Comparison of ENCODE assay signal across 9 cellular contexts in genomic region chrX:111041018-111041462, GRCh38. TPM values are rescaled to one million over a fixed set of nuclear protein-coding genes. Genes with fewer than 3 reads are reported as not detected.
A peak's percentile ranks its signal among the peaks of the same experiment; 100 is the strongest.
DNase-seq lines count a peak whose midpoint lies in the region; ATAC-seq and TF ChIP-seq lines count a peak whose summit lies in the region.
"Had no signal": no experiment of that assay in that cellular context is flagged by ENCODE, and none has a peak within 500 bp of the region (broad histone marks: within the 10 kb centered on the region; RNA-seq: fewer than 3 reads in every experiment).

No MANE protein-coding gene starts in this region.

- peaks cover 0 to 2% of the 10 kb centered on the region in 2 donors for H3K27me3 Mint-ChIP-seq in CD8-positive, alpha-beta memory T cell

- 35 to 62% (median 37%) methylated on average over 4 of the region's 4 CpGs for WGBS in stomach, 5 donors
- WGBS in smooth muscle cell (ENCODE audit: low lambda C conversion rate) = 65% methylated on average over 4 of the region's 4 CpGs

- TF ChIP-seq CTCF in HFF-Myc (IDR thresholded peaks at IDR 0.05; ENCODE audit: low read depth, low read length, missing control alignments) (no peak), stomach (IDR thresholded peaks at IDR 0.05) (no peak), upper lobe of right lung (IDR thresholded peaks at IDR 0.05) (no peak), smooth muscle cell (IDR thresholded peaks at IDR 0.05; ENCODE audit: borderline replicate concordance, insufficient read depth, poor library complexity, severe bottlenecking) (no peak)

- no peaks in the 10 kb centered on the region for H3K9me3 ChIP-seq in CD8-positive, alpha-beta memory T cell (ENCODE audit: low read length)
- H3K9me3 ChIP-seq in stomach (no peaks in the 10 kb centered on the region), upper lobe of right lung (no peaks in the 10 kb centered on the region), smooth muscle cell (replicated peaks; ENCODE audit: low read depth) (no peaks in the 10 kb centered on the region)

- H2AFZ ChIP-seq in smooth muscle cell (ENCODE audit: low read depth) = no peak overlapping the region

- no peak overlapping the region for H3K4me2 ChIP-seq in smooth muscle cell

- H3K4me1 ChIP-seq in CD8-positive, alpha-beta memory T cell (ENCODE audit: insufficient read depth, low read length) = no peaks in the 10 kb centered on the region
- H3K4me1 ChIP-seq in stomach (no peaks in the 10 kb centered on the region), upper lobe of right lung (no peaks in the 10 kb centered on the region), smooth muscle cell (ENCODE audit: low read depth) (no peaks in the 10 kb centered on the region)

- no peak overlapping the region for H3K27ac ChIP-seq in CD8-positive, alpha-beta memory T cell (ENCODE audit: low read depth, low read length)
- H3K27ac ChIP-seq in stomach (no peak overlapping the region), upper lobe of right lung (no peak overlapping the region), smooth muscle cell (ENCODE audit: low read depth) (no peak overlapping the region)
- H3K27ac ChIP-seq: VCaP had no signal

- no peaks in the 10 kb centered on the region for H4K20me1 ChIP-seq in smooth muscle cell (ENCODE audit: low read depth)

- POLR2A ChIA-PET in CD8-positive, alpha-beta memory T cell (lab: Charles Lee) = no interaction called here

- H3K27ac Mint-ChIP-seq in CD8-positive, alpha-beta memory T cell = peak overlapping the region in 4 of 8 donors; percentile 38 to 80 (median 42)

- CTCF ChIA-PET in CD8-positive, alpha-beta memory T cell (lab: Charles Lee) = no interaction called here

- H3K36me3 Mint-ChIP-seq in CD8-positive, alpha-beta memory T cell = no peaks in the 10 kb centered on the region

- no peaks in the 10 kb centered on the region for H3K36me3 ChIP-seq in CD8-positive, alpha-beta memory T cell (ENCODE audit: insufficient read depth, low read length)
- H3K36me3 ChIP-seq in stomach (no peaks in the 10 kb centered on the region), upper lobe of right lung (no peaks in the 10 kb centered on the region), smooth muscle cell (ENCODE audit: low read depth) (no peaks in the 10 kb centered on the region)

- ATAC-seq in GM21526 (IDR thresholded peaks at IDR 0.05; ENCODE audit: low FRiP score, unreplicated experiment) (no peak), upper lobe of right lung (no peak)

- no peak for TF ChIP-seq EP300 in stomach (IDR thresholded peaks at IDR 0.05)

- TF ChIP-seq POLR2A in stomach (IDR thresholded peaks at IDR 0.05) = no peak

- H3K9me3 Mint-ChIP-seq in CD8-positive, alpha-beta memory T cell = no peaks in the 10 kb centered on the region

- intact Hi-C loops in stomach (cut with DNase I; ENCODE audit: low total_unique reads) = no loop called here
- intact Hi-C loops in upper lobe of right lung (cut with DNase I) = no loop called here

- H3K4me3 ChIP-seq in CD8-positive, alpha-beta memory T cell (ENCODE audit: low read length) = no peak overlapping the region
- H3K4me3 ChIP-seq in HFF-Myc (replicated peaks; ENCODE audit: low read depth, low read length) (no peak overlapping the region), stomach (no peak overlapping the region), upper lobe of right lung (no peak overlapping the region), smooth muscle cell (no peak overlapping the region)

- H3K4me1 Mint-ChIP-seq in CD8-positive, alpha-beta memory T cell = peaks cover 0 to 15% (median 5%) of the 10 kb centered on the region in 3 donors

- peak overlapping the region in 3 of 7 donors; percentile 22 to 65 (median 55) for H3K4me3 Mint-ChIP-seq in CD8-positive, alpha-beta memory T cell

- no peaks in the 10 kb centered on the region for H3K79me2 ChIP-seq in smooth muscle cell (ENCODE audit: low read depth)

- no peaks in the 10 kb centered on the region for H3K27me3 ChIP-seq in CD8-positive, alpha-beta memory T cell (ENCODE audit: insufficient read depth, low read length, poor library complexity, severe bottlenecking)
- H3K27me3 ChIP-seq in stomach (peaks cover 0 to 7% (median 0%) of the 10 kb centered on the region in 3 donors), upper lobe of right lung (no peaks in the 10 kb centered on the region), smooth muscle cell (ENCODE audit: low read depth) (no peaks in the 10 kb centered on the region)

- H3K9ac ChIP-seq in smooth muscle cell (ENCODE audit: low read depth) = no peak overlapping the region

- DNase-seq in CD8-positive, alpha-beta memory T cell = peak in 4 of 5 donors; percentile 0 to 44 (median 32)
- DNase-seq in HFF-Myc (ENCODE audit: extremely low read depth, low read depth) (peak; percentile 27), SHP77 (lab: John Stamatoyannopoulos, UW) (peak; percentile 1 to 6), iris pigment epithelial cell (ENCODE audit: low read depth) (peak; percentile 85), stomach (no peak), upper lobe of right lung (no peak), smooth muscle cell (lab: John Stamatoyannopoulos, UW; ENCODE audit: unreplicated experiment) (no peak)

- H3F3A ChIP-seq in smooth muscle cell (ENCODE audit: low read depth) = no peaks in the 10 kb centered on the region

RNA-seq across cellular contexts. Expression of gene PAK3, which starts 55.0 kb away (rescaled TPM):
- total RNA-seq in CD8-positive, alpha-beta memory T cell = under 1 TPM; 0.31 to 0.40 TPM
- polyA plus RNA-seq in CD8-positive, alpha-beta memory T cell = 0.18 TPM
- 10 to 100 TPM in 1 of 5 donors, 1 to 10 TPM in 3, under 1 TPM in 1; 0.29 to 18.7 (median 4.6) TPM for total RNA-seq in stomach
- under 1 TPM; 0.55 to 0.76 (median 0.75) TPM for polyA plus RNA-seq in stomach
- total RNA-seq in upper lobe of right lung = 1.4 TPM
- total RNA-seq in smooth muscle cell = 0.04 and 0.36 TPM in 2 replicates
- polyA plus RNA-seq in smooth muscle cell = 0.14 and 0.17 TPM in 2 replicates

Comparison
In these comparisons a context has a peak if more than half of its experiments do, and no peak if none do; other contexts are left out.
1. DNase-seq: peak in CD8-positive, alpha-beta memory T cell (4 of 5), HFF-Myc (single experiment), SHP77 (2 of 2) and iris pigment epithelial cell (single experiment); none in stomach (single experiment), upper lobe of right lung (single experiment) and smooth muscle cell (single experiment).